Comparison of ENCODE assay signal across 30 cellular contexts in the genomic region with DNA sequence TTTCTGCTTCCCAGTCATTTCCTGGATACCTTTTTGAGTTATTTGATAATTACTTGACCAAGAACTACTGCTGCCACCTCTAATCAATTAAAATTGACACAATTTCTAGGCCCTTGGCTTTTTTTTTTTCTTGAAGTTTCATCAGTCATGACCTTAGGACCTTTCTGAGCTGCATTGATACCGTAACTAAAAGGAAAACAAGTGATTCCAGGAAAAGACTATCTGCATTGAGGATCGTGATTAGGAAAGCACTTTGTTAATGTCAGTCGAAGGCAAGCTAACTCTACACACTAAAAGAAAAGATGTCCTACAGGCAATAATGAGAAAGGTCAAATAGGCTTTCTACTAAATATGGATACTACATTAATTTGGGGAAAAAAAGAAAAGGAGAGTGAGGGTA.
DNase-seq lines count a peak whose midpoint lies in the region; ATAC-seq, FAIRE-seq and TF ChIP-seq lines count a peak whose summit lies in the region.
"Had no signal": no experiment of that assay in that cellular context is flagged by ENCODE, and none has a peak within 500 bp of the region (broad histone marks: within the 10 kb centered on the region; RNA-seq: fewer than 3 reads in every experiment).

No MANE protein-coding gene starts in this region.

- no peak overlapping the region for H2AFZ ChIP-seq in K562 (ENCODE audit: low read depth, low read length)

- no peaks in the 10 kb centered on the region for H3K36me3 Mint-ChIP-seq in nephron progenitor cell (ENCODE audit: low read depth)

- in situ Hi-C loops in K562 (cut with MboI) = no loop called here

- H3K9me1 ChIP-seq in K562 (ENCODE audit: control insufficient read depth, insufficient read depth, low read length) = no peaks in the 10 kb centered on the region

- intact Hi-C loops in left ventricle myocardium inferior (cut with micrococcal nuclease) = no loop called here
- intact Hi-C loops in K562 (cut with micrococcal nuclease) = no loop called here

- no peaks in the 10 kb centered on the region; the same call in 1 of the 2 replicates for H4K20me1 ChIP-seq in K562 (replicated peaks; ENCODE audit: control insufficient read depth, insufficient read depth, low read length)
- H4K20me1 ChIP-seq: BLaER1 had no signal

- H3K27ac Mint-ChIP-seq in nephron progenitor cell = peak overlapping the region; percentile 4
- H3K27ac Mint-ChIP-seq: CD4-positive, CD25-positive, alpha-beta regulatory T cell had no signal

- TF ChIP-seq RAD21 in K562 (CRISPR knock-in tag; conservative IDR thresholded peaks at IDR 0.05 in 1 of 2, IDR thresholded peaks at IDR 0.05 in 1 of 2) = no peak

- no peak for TF ChIP-seq POLR2A in K562 (conservative IDR thresholded peaks at IDR 0.05)

- H3K4me3 Mint-ChIP-seq in nephron progenitor cell = no peak overlapping the region
- H3K4me3 Mint-ChIP-seq: CD14-positive monocyte; CD4-positive, alpha-beta memory T cell; CD4-positive, CD25-positive, alpha-beta regulatory T cell; CD8-positive, alpha-beta memory T cell had no signal

- H3K9ac ChIP-seq in K562 (ENCODE audit: insufficient read depth in 1 of 2, low read depth in 2 of 2, low read length in 2 of 2) = no peak overlapping the region
- H3K9ac ChIP-seq: BLaER1 had no signal

- H3K36me3 ChIP-seq in cardiac muscle cell (no peaks in the 10 kb centered on the region), left ventricle myocardium inferior (no peaks in the 10 kb centered on the region), K562 (ENCODE audit: control insufficient read depth, insufficient read depth, low read length) (no peaks in the 10 kb centered on the region)
- H3K36me3 ChIP-seq: BE2C, BLaER1 had no signal

- no peaks in the 10 kb centered on the region for H3K79me2 ChIP-seq in K562 (ENCODE audit: control insufficient read depth, insufficient read depth, low read length)

- TF ChIP-seq CTCF in cardiac muscle cell (IDR thresholded peaks at IDR 0.05; ENCODE audit: low read depth, low read length) (no peak), left ventricle myocardium inferior (IDR thresholded peaks at IDR 0.05; ENCODE audit: borderline replicate concordance) (no peak), K562 (IDR thresholded peaks at IDR 0.05 in 2 of 3, conservative IDR thresholded peaks at IDR 0.05 in 1 of 3; ENCODE audit: insufficient read depth in 2 of 3, low read depth in 1 of 3, low read length in 3 of 3) (no peak), nephron progenitor cell (IDR thresholded peaks at IDR 0.05) (no peak)

- POLR2A ChIA-PET in K562 (lab: Yijun Ruan, JAX) = interaction anchor here (1.6 kb wide), 1 partner anchor 69 kb away, joined by 6 read pairs; no protein-coding TSS in a partner anchor

- CTCF ChIA-PET in K562 (lab: Yijun Ruan, JAX; ENCODE audit: low intra/inter-chr PET ratio) = no interaction called here

- H3K4me1 ChIP-seq in cardiac muscle cell (ENCODE audit: low read depth) = peaks cover 37% of the 10 kb centered on the region
- H3K4me1 ChIP-seq in left ventricle myocardium inferior = peaks cover 8% of the 10 kb centered on the region
- H3K4me1 ChIP-seq in K562 (replicated peaks in 1 of 2; ENCODE audit: control insufficient read depth in 2 of 2, insufficient read depth in 2 of 2, low read length in 2 of 2) = no peaks in the 10 kb centered on the region; a peak in 1 of 5 replicates
- H3K4me1 ChIP-seq: BLaER1 had no signal

- no TSS peak for BruUV-seq in K562 (replicated peaks; lab: Mats Ljungman, UMichigan)

- H3K4me2 ChIP-seq in K562 (ENCODE audit: insufficient read depth, low read length) = no peak overlapping the region
- H3K4me2 ChIP-seq: BLaER1 had no signal

- FAIRE-seq in K562 (lab: Jason Lieb, UNC) = no peak
- FAIRE-seq: A204.1, GM12878, GM12892, GM18507, GM19239 had no signal

- peaks cover 2% of the 10 kb centered on the region for H3K27me3 Mint-ChIP-seq in nephron progenitor cell (ENCODE audit: low read depth, poor library complexity)
- H3K27me3 Mint-ChIP-seq: CD4-positive, alpha-beta memory T cell; CD4-positive, CD25-positive, alpha-beta regulatory T cell; CD8-positive, alpha-beta memory T cell had no signal

- H3K27ac ChIP-seq in cardiac muscle cell (peak overlapping the region; percentile 68), left ventricle myocardium inferior (replicated peaks) (no peak overlapping the region), K562 (ENCODE audit: extremely low read depth, low read depth, low read length) (no peak overlapping the region)
- H3K27ac ChIP-seq: BLaER1 had no signal

- no peaks in the 10 kb centered on the region for H3K27me3 ChIP-seq in cardiac muscle cell
- H3K27me3 ChIP-seq in left ventricle myocardium inferior (ENCODE audit: low read depth) = no peaks in the 10 kb centered on the region
- H3K27me3 ChIP-seq in K562 (ENCODE audit: control insufficient read depth in 2 of 2, insufficient read depth in 2 of 2, low read length in 2 of 2) = no peaks in the 10 kb centered on the region
- H3K27me3 ChIP-seq: BE2C, BLaER1 had no signal

- WGBS in K562 (ENCODE audit: insufficient coverage, low coverage, missing lambda C conversion rate) = 3% methylated on average over 3 of the region's 3 CpGs

- ATAC-seq in K562 (no peak), GM18511 (IDR thresholded peaks at IDR 0.05; ENCODE audit: unreplicated experiment) (no peak)
- ATAC-seq: GM12878 had no signal

- peaks cover 50% of the 10 kb centered on the region for H3K4me1 Mint-ChIP-seq in nephron progenitor cell
- H3K4me1 Mint-ChIP-seq: CD4-positive, alpha-beta memory T cell; CD4-positive, CD25-positive, alpha-beta regulatory T cell; CD8-positive, alpha-beta memory T cell had no signal

- TF ChIP-seq EP300 in K562 (IDR thresholded peaks at IDR 0.05; ENCODE audit: low read length) = peak; percentile 71; the same call in 1 of the 2 replicates

- H3K4me3 ChIP-seq in cardiac muscle cell (no peak overlapping the region), left ventricle myocardium inferior (no peak overlapping the region), K562 (no peak overlapping the region)
- H3K4me3 ChIP-seq: BLaER1, GM12878 had no signal

- DNase-seq in cardiac muscle cell (ENCODE audit: low read depth in 1 of 2, low spot score in 1 of 2) (no peak), left ventricle myocardium inferior (no peak), OCI-M1 (lab: John Stamatoyannopoulos, UW) (peak; percentile 82), K562 (ENCODE audit: extremely low read depth in 1 of 4, low spot score in 3 of 4) (no peak), nephron progenitor cell (no peak), NCI-H82 (lab: John Stamatoyannopoulos, UW) (no peak)
- no peak for DNase-seq in activated CD8-positive, alpha-beta memory T cell treated with anti-CD3 and anti-CD28 coated beads for 24 hours
- DNase-seq: 8988T; ACHN; BE2C; C1 segment of cervical spinal cord; CD4-positive, alpha-beta memory T cell; CD4-positive, CD25-positive, alpha-beta regulatory T cell; CD8-positive, alpha-beta memory T cell; COR-L47; DMS 273 treated with DMSO at 0.1 percent for 48 hours; DMS153; DMS53; DMS79; DND-41; EL; GDM1 had no signal

- H3K9me3 ChIP-seq in cardiac muscle cell (ENCODE audit: low read depth) (no peaks in the 10 kb centered on the region), left ventricle myocardium inferior (replicated peaks) (no peaks in the 10 kb centered on the region), K562 (replicated peaks; ENCODE audit: control insufficient read depth, insufficient read depth, low read depth, low read length) (no peaks in the 10 kb centered on the region)
- H3K9me3 ChIP-seq: BE2C, BLaER1 had no signal

- H3K9me3 Mint-ChIP-seq in nephron progenitor cell = no peaks in the 10 kb centered on the region
- H3K9me3 Mint-ChIP-seq: CD14-positive monocyte; CD4-positive, CD25-positive, alpha-beta regulatory T cell; CD8-positive, alpha-beta memory T cell had no signal

TF ChIP-seq in K562, 482 proteins besides CTCF, POLR2A, EP300 and RAD21 (continues in another document):
- TF ChIP-seq NR2C1 (IDR thresholded peaks at IDR 0.05) = no peak
- peak; percentile 71 for TF ChIP-seq NR2C1 (tag; IDR thresholded peaks at IDR 0.05)
- TF ChIP-seq, protein P1, sequence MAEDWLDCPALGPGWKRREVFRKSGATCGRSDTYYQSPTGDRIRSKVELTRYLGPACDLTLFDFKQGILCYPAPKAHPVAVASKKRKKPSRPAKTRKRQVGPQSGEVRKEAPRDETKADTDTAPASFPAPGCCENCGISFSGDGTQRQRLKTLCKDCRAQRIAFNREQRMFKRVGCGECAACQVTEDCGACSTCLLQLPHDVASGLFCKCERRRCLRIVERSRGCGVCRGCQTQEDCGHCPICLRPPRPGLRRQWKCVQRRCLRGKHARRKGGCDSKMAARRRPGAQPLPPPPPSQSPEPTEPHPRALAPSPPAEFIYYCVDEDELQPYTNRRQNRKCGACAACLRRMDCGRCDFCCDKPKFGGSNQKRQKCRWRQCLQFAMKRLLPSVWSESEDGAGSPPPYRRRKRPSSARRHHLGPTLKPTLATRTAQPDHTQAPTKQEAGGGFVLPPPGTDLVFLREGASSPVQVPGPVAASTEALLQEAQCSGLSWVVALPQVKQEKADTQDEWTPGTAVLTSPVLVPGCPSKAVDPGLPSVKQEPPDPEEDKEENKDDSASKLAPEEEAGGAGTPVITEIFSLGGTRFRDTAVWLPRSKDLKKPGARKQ (CRISPR knock-in tag; IDR thresholded peaks at IDR 0.05) = no peak
- peak; percentile 33; the same call in 1 of the 2 replicates for TF ChIP-seq SMAD4 (CRISPR knock-in tag; conservative IDR thresholded peaks at IDR 0.05)
- TF ChIP-seq CBX5 (IDR thresholded peaks at IDR 0.05; ENCODE audit: borderline replicate concordance, low read depth) = no peak
- TF ChIP-seq ZNF76 (CRISPR knock-in tag; IDR thresholded peaks at IDR 0.05; ENCODE audit: borderline replicate concordance) = no peak
- TF ChIP-seq, protein P2, sequence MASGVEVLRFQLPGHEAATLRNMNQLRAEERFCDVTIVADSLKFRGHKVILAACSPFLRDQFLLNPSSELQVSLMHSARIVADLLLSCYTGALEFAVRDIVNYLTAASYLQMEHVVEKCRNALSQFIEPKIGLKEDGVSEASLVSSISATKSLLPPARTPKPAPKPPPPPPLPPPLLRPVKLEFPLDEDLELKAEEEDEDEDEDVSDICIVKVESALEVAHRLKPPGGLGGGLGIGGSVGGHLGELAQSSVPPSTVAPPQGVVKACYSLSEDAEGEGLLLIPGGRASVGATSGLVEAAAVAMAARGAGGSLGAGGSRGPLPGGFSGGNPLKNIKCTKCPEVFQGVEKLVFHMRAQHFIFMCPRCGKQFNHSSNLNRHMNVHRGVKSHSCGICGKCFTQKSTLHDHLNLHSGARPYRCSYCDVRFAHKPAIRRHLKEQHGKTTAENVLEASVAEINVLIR (CRISPR knock-in tag; IDR thresholded peaks at IDR 0.05) = no peak
- peak; percentile 62 for TF ChIP-seq SOX6 (IDR thresholded peaks at IDR 0.05)
- no peak for TF ChIP-seq C11orf30 (IDR thresholded peaks at IDR 0.05; ENCODE audit: low read depth)
- TF ChIP-seq KLF10 (CRISPR knock-in tag; IDR thresholded peaks at IDR 0.05) = no peak
- no peak for TF ChIP-seq RBM22 (IDR thresholded peaks at IDR 0.05; ENCODE audit: low read depth, low read length, poor library complexity, severe bottlenecking)
- TF ChIP-seq XRCC4 (IDR thresholded peaks at IDR 0.05; ENCODE audit: extremely low read depth, insufficient read depth, insufficient read length) = no peak
